16 cellular contexts compared by ENCODE assay signal in the genomic region with DNA sequence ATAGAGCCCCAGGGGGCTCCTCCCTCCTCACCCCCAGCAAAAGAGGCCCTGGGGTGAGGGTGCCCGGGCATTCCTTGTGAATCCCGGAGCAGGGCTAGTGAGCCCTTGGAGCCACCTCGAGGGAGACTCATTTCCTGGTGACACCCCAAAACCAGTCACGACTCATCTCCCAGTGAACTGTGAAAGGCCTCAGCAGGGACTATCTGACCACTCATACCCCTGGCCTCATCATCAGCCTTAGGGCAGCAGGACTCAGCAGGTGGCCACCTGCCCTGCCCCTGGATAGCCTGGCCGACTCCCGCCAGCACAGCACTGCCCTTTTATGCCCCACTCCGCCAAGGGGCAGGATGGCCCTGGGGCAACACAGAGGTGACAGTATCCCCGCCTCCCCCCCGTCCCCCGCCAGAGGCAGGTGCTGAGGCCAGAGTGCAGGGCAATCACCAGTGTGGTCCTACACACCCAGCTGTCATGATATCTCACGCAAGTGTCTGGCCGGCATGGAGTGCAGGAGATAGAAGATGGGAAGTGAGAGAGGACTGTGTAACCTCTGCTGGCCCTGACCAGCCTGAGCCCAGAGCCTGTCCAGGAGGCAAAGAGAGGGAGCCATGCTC. TPM values are rescaled to one million over a fixed set of nuclear protein-coding genes. Genes with fewer than 3 reads are reported as not detected.
DNase-seq lines count a peak whose midpoint lies in the region; ATAC-seq, FAIRE-seq and TF ChIP-seq lines count a peak whose summit lies in the region.
"Had no signal": no experiment of that assay in that cellular context is flagged by ENCODE, and none has a peak within 500 bp of the region (broad histone marks: within the 10 kb centered on the region; RNA-seq: fewer than 3 reads in every experiment).

No MANE protein-coding gene starts in this region.

- 95% methylated on average over 12 of the region's 12 CpGs; no CpG with 5 or more reads in 1 of the 2 experiments for WGBS in H1 (ENCODE audit: extremely low coverage in 1 of 2, insufficient coverage in 1 of 2, insufficient read length in 1 of 2, insufficient replicate concordance in 2 of 2, low coverage in 1 of 2, low lambda C conversion rate in 2 of 2, missing lambda C conversion rate in 1 of 2), 2 experiments
- 81 to 89% methylated on average over 12 of the region's 12 CpGs for WGBS in sigmoid colon, 2 donors

- H3K23me2 ChIP-seq in H1 (ENCODE audit: low read depth, low read length), result no peaks in the 10 kb centered on the region

- H3K27ac ChIP-seq in H1 (ENCODE audit: low read depth, low read length) (no peak overlapping the region), sigmoid colon (no peak overlapping the region)

- peak overlapping the region; percentile 92; the same call in 1 of the 2 replicates for H2BK12ac ChIP-seq in H1 (ENCODE audit: low read depth, low read length)

- no peak overlapping the region for H4K5ac ChIP-seq in H1 (ENCODE audit: insufficient read length, low read depth, low read length)

- no peak overlapping the region for H3K9ac ChIP-seq in H1 (replicated peaks in 1 of 4; ENCODE audit: extremely low read depth in 1 of 4, low read depth in 3 of 4, low read length in 3 of 4)

- H3K27me3 ChIP-seq in MG63, result no peaks in the 10 kb centered on the region
- H3K27me3 ChIP-seq in H1 (replicated peaks in 1 of 4; ENCODE audit: control insufficient read depth in 3 of 4, extremely low read depth in 1 of 4, insufficient read depth in 3 of 4, low read length in 3 of 4), result no peaks in the 10 kb centered on the region
- no peaks in the 10 kb centered on the region for H3K27me3 ChIP-seq in sigmoid colon

- H3K14ac ChIP-seq in H1 (ENCODE audit: insufficient read length), result no peak overlapping the region

- H3K4me1 ChIP-seq in H1 (replicated peaks in 1 of 4; ENCODE audit: control insufficient read depth in 3 of 4, insufficient read depth in 4 of 4, low read length in 3 of 4), result peaks cover 4 to 38% (median 25%) of the 10 kb centered on the region in 4 experiments
- H3K4me1 ChIP-seq in sigmoid colon, result peaks cover 0 to 35% (median 27%) of the 10 kb centered on the region in 4 donors

- H4K8ac ChIP-seq in H1 (ENCODE audit: extremely low read depth, insufficient read depth, low read length), result no peak overlapping the region

- DNase-seq in activated CD4-positive, alpha-beta T cell treated with anti-CD3 and anti-CD28 coated beads for 36 hours, result peak; percentile 2
- DNase-seq in activated CD4-positive, alpha-beta T cell treated with anti-CD3 and anti-CD28 coated beads, Interleukin-2, amount 50 U/mL, for 1 hour, result no peak
- DNase-seq in MG63, result peak; percentile 61
- no peak for DNase-seq in H1 (ENCODE audit: low read depth in 1 of 2, low spot score in 2 of 2)
- peak; percentile 53 for DNase-seq in sigmoid colon
- DNase-seq in DMS153 treated with DMSO at 0.1 percent for 48 hours (lab: John Stamatoyannopoulos, UW; ENCODE audit: unreplicated experiment), result no peak
- no peak for DNase-seq in effector CD8-positive, alpha-beta T cell (lab: John Stamatoyannopoulos, UW)
- no peak for DNase-seq in activated CD8-positive, alpha-beta T cell treated with anti-CD3 and anti-CD28 coated beads, Interleukin-2, amount 10 ng/mL, durations not matched to agents 7 days and 5 days
- DNase-seq: activated naive CD8-positive, alpha-beta T cell treated with anti-CD3 and anti-CD28 coated beads for 36 hours; NCI-H1417; NCI-H526 treated with DMSO at 0.1 percent for 48 hours; SIG-M5; small intestine had no signal

- H3K4me1 Mint-ChIP-seq in activated CD4-positive, alpha-beta T cell treated with anti-CD3 and anti-CD28 coated beads for 36 hours, result peaks cover 11% of the 10 kb centered on the region
- peaks cover 9% of the 10 kb centered on the region for H3K4me1 Mint-ChIP-seq in activated CD8-positive, alpha-beta T cell treated with anti-CD3 and anti-CD28 coated beads, Interleukin-2, amount 10 ng/mL, durations not matched to agents 7 days and 5 days (ENCODE audit: low read depth)

- no peaks in the 10 kb centered on the region for H3K9me3 ChIP-seq in MG63
- no peaks in the 10 kb centered on the region for H3K9me3 ChIP-seq in H1 (ENCODE audit: insufficient read depth in 2 of 2, low read depth in 1 of 2, low read length in 1 of 2)
- H3K9me3 ChIP-seq in sigmoid colon, result no peaks in the 10 kb centered on the region

- H3K4me3 Mint-ChIP-seq in activated CD4-positive, alpha-beta T cell treated with anti-CD3 and anti-CD28 coated beads for 36 hours, result no peak overlapping the region
- H3K4me3 Mint-ChIP-seq in activated CD8-positive, alpha-beta T cell treated with anti-CD3 and anti-CD28 coated beads, Interleukin-2, amount 10 ng/mL, durations not matched to agents 7 days and 5 days, result no peak overlapping the region
- H3K4me3 Mint-ChIP-seq: activated naive CD8-positive, alpha-beta T cell treated with anti-CD3 and anti-CD28 coated beads for 36 hours had no signal

- POLR2A ChIA-PET in activated CD4-positive, alpha-beta T cell treated with anti-CD3 and anti-CD28 coated beads for 36 hours (lab: Charles Lee), result no interaction called here
- POLR2A ChIA-PET in H1 (lab: Charles Lee; ENCODE audit: partially characterized antibody), result interaction anchor here (0.8 to 2.2 kb wide), 5 partner anchors 8 to 131 kb away, joined by 3 to 14 read pairs (median 3); no protein-coding TSS in a partner anchor
- POLR2A ChIA-PET in activated CD8-positive, alpha-beta T cell treated with anti-CD3 and anti-CD28 coated beads, Interleukin-2, amount 10 ng/mL, durations not matched to agents 7 days and 5 days (lab: Charles Lee), result no interaction called here

- H3K4me2 ChIP-seq in H1 (ENCODE audit: insufficient read depth in 1 of 2, low read depth in 2 of 2, low read length in 2 of 2), result no peak overlapping the region

- no peak overlapping the region for H2BK120ac ChIP-seq in H1 (replicated peaks; ENCODE audit: low read depth, low read length)

- H2BK20ac ChIP-seq in H1 (ENCODE audit: low read length), result 0 out of 2 replicates have a peak overlapping the region, but pooled peaks have one; percentile 6

- no peak overlapping the region for H3K56ac ChIP-seq in H1 (replicated peaks; ENCODE audit: insufficient read length, low read depth, low read length)

- TF ChIP-seq CTCF in H1 (IDR thresholded peaks at IDR 0.05; ENCODE audit: control extremely low read depth in 1 of 3, insufficient read depth in 1 of 3, low read depth in 1 of 3, low read length in 3 of 3) (no peak), sigmoid colon (IDR thresholded peaks at IDR 0.05) (no peak)

- H3K36me3 ChIP-seq in MG63 (peaks cover 4% of the 10 kb centered on the region), H1 (ENCODE audit: control insufficient read depth in 2 of 4, insufficient read depth in 4 of 4, low read length in 3 of 4) (no peaks in the 10 kb centered on the region), sigmoid colon (no peaks in the 10 kb centered on the region)

- no peak overlapping the region for H3K4me3 ChIP-seq in MG63
- no peak overlapping the region for H3K4me3 ChIP-seq in H1 (ENCODE audit: extremely low read depth in 1 of 4, insufficient read depth in 2 of 4, low read depth in 3 of 4, low read length in 4 of 4)
- no peak overlapping the region for H3K4me3 ChIP-seq in sigmoid colon

- no peaks in the 10 kb centered on the region for H3K36me3 Mint-ChIP-seq in activated CD4-positive, alpha-beta T cell treated with anti-CD3 and anti-CD28 coated beads for 36 hours (ENCODE audit: low read depth)
- H3K36me3 Mint-ChIP-seq in activated CD8-positive, alpha-beta T cell treated with anti-CD3 and anti-CD28 coated beads, Interleukin-2, amount 10 ng/mL, durations not matched to agents 7 days and 5 days (ENCODE audit: low read depth), result no peaks in the 10 kb centered on the region
- H3K36me3 Mint-ChIP-seq: activated naive CD8-positive, alpha-beta T cell treated with anti-CD3 and anti-CD28 coated beads for 36 hours had no signal

- H3K18ac ChIP-seq in H1 (ENCODE audit: extremely low read depth, low read length), result no peak overlapping the region

- no peak for TF ChIP-seq RAD21 in H1 (IDR thresholded peaks at IDR 0.05 in 1 of 2, conservative IDR thresholded peaks at IDR 0.05 in 1 of 2; ENCODE audit: low read depth in 2 of 2, low read length in 2 of 2)

- CTCF ChIA-PET in activated CD4-positive, alpha-beta T cell treated with anti-CD3 and anti-CD28 coated beads for 36 hours (lab: Charles Lee), result interaction anchor here (1.0 to 1.5 kb wide), 2 partner anchors 20 to 24 kb away, joined by 3 to 13 read pairs; no protein-coding TSS in a partner anchor
- CTCF ChIA-PET in H1 (lab: Charles Lee; ENCODE audit: partially characterized antibody), result interaction anchor here (0.9 to 22.5 kb wide), 6 partner anchors 15 to 276 kb away, joined by 3 to 975 read pairs (median 6); partner anchors contain the start of genes MMRN2 and SNCG
- CTCF ChIA-PET in activated CD8-positive, alpha-beta T cell treated with anti-CD3 and anti-CD28 coated beads, Interleukin-2, amount 10 ng/mL, durations not matched to agents 7 days and 5 days (lab: Charles Lee), result interaction anchor here (1.0 kb wide), 1 partner anchor 23 kb away, joined by 6 read pairs; no protein-coding TSS in a partner anchor

- no peak overlapping the region for H3K23ac ChIP-seq in H1 (ENCODE audit: insufficient read length)

- H3K27me3 Mint-ChIP-seq in activated CD4-positive, alpha-beta T cell treated with anti-CD3 and anti-CD28 coated beads for 36 hours, result no peaks in the 10 kb centered on the region
- H3K27me3 Mint-ChIP-seq in activated CD8-positive, alpha-beta T cell treated with anti-CD3 and anti-CD28 coated beads, Interleukin-2, amount 10 ng/mL, durations not matched to agents 7 days and 5 days (ENCODE audit: low read depth), result no peaks in the 10 kb centered on the region
- H3K27me3 Mint-ChIP-seq: activated naive CD8-positive, alpha-beta T cell treated with anti-CD3 and anti-CD28 coated beads for 36 hours had no signal

- TF ChIP-seq EP300 in H1 (IDR thresholded peaks at IDR 0.05; ENCODE audit: borderline replicate concordance in 1 of 2, low read depth in 2 of 2, low read length in 2 of 2) (no peak), sigmoid colon (IDR thresholded peaks at IDR 0.05) (no peak)

- intact Hi-C loops in activated CD4-positive, alpha-beta T cell treated with anti-CD3 and anti-CD28 coated beads for 36 hours (cut with DNase I, micrococcal nuclease), result loop anchor here in 1 of 2 experiments (10.0 kb wide), 1 partner anchor 133 kb away; the partner anchor contains the start of genes GLUD1 and SHLD2
- intact Hi-C loops in sigmoid colon (cut with DNase I), result no loop called here

- H2AFZ ChIP-seq in H1 (ENCODE audit: low read length), result no peak overlapping the region

- no peak overlapping the region for H2BK5ac ChIP-seq in H1 (ENCODE audit: low read depth, low read length)

- no peaks in the 10 kb centered on the region for H3K79me1 ChIP-seq in H1 (ENCODE audit: low read depth, low read length)

- FAIRE-seq in H1 (lab: Jason Lieb, UNC), result no peak
- FAIRE-seq: A204.1, small intestine had no signal

- TF ChIP-seq POLR2A in H1 (IDR thresholded peaks at IDR 0.05; ENCODE audit: control extremely low read depth in 1 of 2, low read depth in 2 of 2, low read length in 2 of 2), result no peak
- no peak for TF ChIP-seq POLR2A in sigmoid colon (IDR thresholded peaks at IDR 0.05)

- H4K20me1 ChIP-seq in H1 (replicated peaks in 1 of 2; ENCODE audit: control insufficient read depth in 1 of 2, insufficient read depth in 2 of 2, low read length in 2 of 2), result no peaks in the 10 kb centered on the region

- peak overlapping the region; percentile 99; the same call in 1 of the 2 replicates for H2BK15ac ChIP-seq in H1 (ENCODE audit: low read length)

- ATAC-seq in activated CD4-positive, alpha-beta T cell treated with anti-CD3 and anti-CD28 coated beads for 36 hours, result no peak
- ATAC-seq in activated CD8-positive, alpha-beta T cell treated with anti-CD3 and anti-CD28 coated beads, Interleukin-2, amount 10 ng/mL, durations not matched to agents 7 days and 5 days, result no peak

- no peaks in the 10 kb centered on the region for H3K9me3 Mint-ChIP-seq in activated CD4-positive, alpha-beta T cell treated with anti-CD3 and anti-CD28 coated beads for 36 hours (ENCODE audit: low read depth)
- no peaks in the 10 kb centered on the region for H3K9me3 Mint-ChIP-seq in activated CD8-positive, alpha-beta T cell treated with anti-CD3 and anti-CD28 coated beads, Interleukin-2, amount 10 ng/mL, durations not matched to agents 7 days and 5 days (ENCODE audit: insufficient read depth)
- H3K9me3 Mint-ChIP-seq: activated naive CD8-positive, alpha-beta T cell treated with anti-CD3 and anti-CD28 coated beads for 36 hours had no signal

- H3K4ac ChIP-seq in H1 (replicated peaks; ENCODE audit: insufficient read length, low read depth, low read length), result no peak overlapping the region

- peak overlapping the region; percentile 87 for H4K91ac ChIP-seq in H1 (replicated peaks; ENCODE audit: insufficient read length, low read length)

- no peak overlapping the region for H3K27ac Mint-ChIP-seq in activated CD4-positive, alpha-beta T cell treated with anti-CD3 and anti-CD28 coated beads for 36 hours
- H3K27ac Mint-ChIP-seq in activated CD8-positive, alpha-beta T cell treated with anti-CD3 and anti-CD28 coated beads, Interleukin-2, amount 10 ng/mL, durations not matched to agents 7 days and 5 days, result no peak overlapping the region
- H3K27ac Mint-ChIP-seq: activated naive CD8-positive, alpha-beta T cell treated with anti-CD3 and anti-CD28 coated beads for 36 hours had no signal

- H3K79me2 ChIP-seq in H1 (ENCODE audit: control insufficient read depth in 1 of 2, insufficient read depth in 2 of 2, low read length in 2 of 2), result no peaks in the 10 kb centered on the region

- H2AK5ac ChIP-seq in H1 (ENCODE audit: low read depth, low read length), result peak overlapping the region; percentile 88; the same call in 1 of the 2 replicates

RNA-seq across cellular contexts. Expression of gene SNCG, which starts 3.2 kb away (rescaled TPM):
- total RNA-seq in activated CD4-positive, alpha-beta T cell treated with anti-CD3 and anti-CD28 coated beads for 36 hours, result not detected
- 6.2 and 7.6 TPM in 2 replicates for total RNA-seq in MG63 (2014; rRNA removed; shearing (Covaris generic); ENCODE audit: low replicate concordance)
- total RNA-seq in H1 (2021; fragmentation: NEBNext Ultra II Directional; extraction: Animal tissue kit (Norgen Biotek cat#: 25700)), result 4.4 and 4.8 TPM in 2 replicates
- polyA plus RNA-seq in H1 (2011; rRNA removed) (12.2 and 14.6 TPM in 2 replicates), sigmoid colon (10 to 100 TPM in 2 of 3 donors, 1 to 10 TPM in 1; 4.6 to 24.0 (median 11.4) TPM)
- polyA plus RNA-seq in H1 (2011; cell fraction: cytosol; rRNA removed), result 22.4 TPM
- 13.2 TPM for polyA plus RNA-seq in H1 (2011; cell fraction: nucleus; rRNA removed)
- 6.8 to 14.9 TPM (median 10.7 TPM) in 4 replicates for polyA plus RNA-seq in H1 (2012, experiment 1 of 2)
- 8.0 TPM for polyA plus RNA-seq in H1 (2012, experiment 2 of 2)
- 6.2 TPM for polyA plus RNA-seq in H1 (2013, experiment 1 of 2)
- polyA plus RNA-seq in H1 (2013, experiment 2 of 2), result 5.9 TPM
- 0.88 and 3.1 TPM in 2 replicates for polyA minus RNA-seq in H1 (2011; rRNA and poly(A)+ RNA removed)
- 3.0 TPM for polyA minus RNA-seq in H1 (2011; cell fraction: cytosol; rRNA and poly(A)+ RNA removed)
- polyA minus RNA-seq in H1 (2011; cell fraction: nucleus; rRNA and poly(A)+ RNA removed), result 4.1 TPM
- 10 to 100 TPM; 24.2 to 55.0 (median 38.4) TPM for total RNA-seq in sigmoid colon
- not detected for total RNA-seq in activated CD8-positive, alpha-beta T cell treated with anti-CD3 and anti-CD28 coated beads, Interleukin-2, amount 10 ng/mL, durations not matched to agents 7 days and 5 days
- total RNA-seq: activated naive CD8-positive, alpha-beta T cell treated with anti-CD3 and anti-CD28 coated beads for 36 hours had no signal

RNA-seq across cellular contexts. Expression of gene MMRN2, which starts 4.2 kb away (rescaled TPM):
- total RNA-seq in activated CD4-positive, alpha-beta T cell treated with anti-CD3 and anti-CD28 coated beads for 36 hours, result not detected
- total RNA-seq in MG63 (2014; rRNA removed; shearing (Covaris generic); ENCODE audit: low replicate concordance), result 0.12 and 1.7 TPM in 2 replicates
- total RNA-seq in H1 (2021; fragmentation: NEBNext Ultra II Directional; extraction: Animal tissue kit (Norgen Biotek cat#: 25700)), result 0.96 and 1.2 TPM in 2 replicates
- 1.1 and 1.2 TPM in 2 replicates for polyA plus RNA-seq in H1 (2011; rRNA removed)
- polyA plus RNA-seq in H1 (2011; cell fraction: cytosol; rRNA removed), result 3.0 TPM
- 2.9 TPM for polyA plus RNA-seq in H1 (2011; cell fraction: nucleus; rRNA removed)
- polyA plus RNA-seq in H1 (2012, experiment 1 of 2), result 0.52 to 2.5 TPM (median 2.0 TPM) in 4 replicates
- polyA plus RNA-seq in H1 (2012, experiment 2 of 2), result 0.93 TPM
- polyA plus RNA-seq in H1 (2013, experiment 1 of 2), result 2.1 TPM
- polyA plus RNA-seq in H1 (2013, experiment 2 of 2), result 1.8 TPM
- 2.3 and 2.7 TPM in 2 replicates for polyA minus RNA-seq in H1 (2011; rRNA and poly(A)+ RNA removed)
- polyA minus RNA-seq in H1 (2011; cell fraction: cytosol; rRNA and poly(A)+ RNA removed), result 1.1 TPM
- 1.4 TPM for polyA minus RNA-seq in H1 (2011; cell fraction: nucleus; rRNA and poly(A)+ RNA removed)
- 10 to 100 TPM in 3 of 4 donors, 1 to 10 TPM in 1; 8.6 to 23.3 (median 14.1) TPM for total RNA-seq in sigmoid colon
- polyA plus RNA-seq in sigmoid colon, result 1 to 10 TPM in 2 of 3 donors, under 1 TPM in 1; 0.92 to 6.5 (median 1.8) TPM
- not detected for total RNA-seq in activated CD8-positive, alpha-beta T cell treated with anti-CD3 and anti-CD28 coated beads, Interleukin-2, amount 10 ng/mL, durations not matched to agents 7 days and 5 days
- total RNA-seq: activated naive CD8-positive, alpha-beta T cell treated with anti-CD3 and anti-CD28 coated beads for 36 hours had no signal

RNA-seq across cellular contexts. Expression of gene ADIRF, which starts 6.7 kb away (rescaled TPM):
- not detected for total RNA-seq in activated CD4-positive, alpha-beta T cell treated with anti-CD3 and anti-CD28 coated beads for 36 hours
- 165 and 212 TPM in 2 replicates for total RNA-seq in MG63 (2014; rRNA removed; shearing (Covaris generic); ENCODE audit: low replicate concordance)
- not detected in 2 replicates for total RNA-seq in H1 (2021; fragmentation: NEBNext Ultra II Directional; extraction: Animal tissue kit (Norgen Biotek cat#: 25700))
- polyA plus RNA-seq in H1 (2011; rRNA removed), result not detected in 2 replicates
- not detected for polyA plus RNA-seq in H1 (2011; cell fraction: cytosol; rRNA removed)
- not detected for polyA plus RNA-seq in H1 (2011; cell fraction: nucleus; rRNA removed)
- polyA plus RNA-seq in H1 (2012, experiment 1 of 2), result not detected in 4 replicates
- polyA plus RNA-seq in H1 (2012, experiment 2 of 2), result not detected
- polyA plus RNA-seq in H1 (2013, experiment 1 of 2), result 0.08 TPM
- polyA plus RNA-seq in H1 (2013, experiment 2 of 2), result 0.20 TPM
- polyA minus RNA-seq in H1 (2011; rRNA and poly(A)+ RNA removed), result not detected in 2 replicates
- polyA minus RNA-seq in H1 (2011; cell fraction: cytosol; rRNA and poly(A)+ RNA removed), result not detected
- polyA minus RNA-seq in H1 (2011; cell fraction: nucleus; rRNA and poly(A)+ RNA removed), result not detected
- 10 to 100 TPM; 45.3 to 98.1 (median 67.1) TPM for total RNA-seq in sigmoid colon
- polyA plus RNA-seq in sigmoid colon, result 100 to 1,000 TPM; 112 to 157 (median 118) TPM
- not detected for total RNA-seq in activated CD8-positive, alpha-beta T cell treated with anti-CD3 and anti-CD28 coated beads, Interleukin-2, amount 10 ng/mL, durations not matched to agents 7 days and 5 days
- total RNA-seq: activated naive CD8-positive, alpha-beta T cell treated with anti-CD3 and anti-CD28 coated beads for 36 hours had no signal

RNA-seq across cellular contexts. Expression of gene FAM25A, which starts 58.5 kb away (rescaled TPM):
- total RNA-seq in activated CD4-positive, alpha-beta T cell treated with anti-CD3 and anti-CD28 coated beads for 36 hours, result not detected
- 12.0 TPM in 1 of 2 replicates, not detected in the other for total RNA-seq in MG63 (2014; rRNA removed; shearing (Covaris generic); ENCODE audit: low replicate concordance)
- total RNA-seq in H1 (2021; fragmentation: NEBNext Ultra II Directional; extraction: Animal tissue kit (Norgen Biotek cat#: 25700)), result not detected in 2 replicates
- polyA plus RNA-seq in H1 (2011; rRNA removed) (not detected in 2 replicates), sigmoid colon (not detected)
- not detected for polyA plus RNA-seq in H1 (2011; cell fraction: cytosol; rRNA removed)
- polyA plus RNA-seq in H1 (2011; cell fraction: nucleus; rRNA removed), result not detected
- polyA plus RNA-seq in H1 (2012, experiment 1 of 2), result not detected in 4 replicates
- polyA plus RNA-seq in H1 (2012, experiment 2 of 2), result not detected
- polyA plus RNA-seq in H1 (2013, experiment 1 of 2), result not detected
- polyA plus RNA-seq in H1 (2013, experiment 2 of 2), result not detected
- not detected in 2 replicates for polyA minus RNA-seq in H1 (2011; rRNA and poly(A)+ RNA removed)
- not detected for polyA minus RNA-seq in H1 (2011; cell fraction: cytosol; rRNA and poly(A)+ RNA removed)
- not detected for polyA minus RNA-seq in H1 (2011; cell fraction: nucleus; rRNA and poly(A)+ RNA removed)
- total RNA-seq in sigmoid colon, result not detected
- not detected for total RNA-seq in activated CD8-positive, alpha-beta T cell treated with anti-CD3 and anti-CD28 coated beads, Interleukin-2, amount 10 ng/mL, durations not matched to agents 7 days and 5 days
- total RNA-seq: activated naive CD8-positive, alpha-beta T cell treated with anti-CD3 and anti-CD28 coated beads for 36 hours; epithelial cell of proximal tubule; subcutaneous adipose tissue had no signal
- polyA plus RNA-seq: small intestine had no signal

Comparison
In these comparisons a context has a peak if more than half of its experiments do, and no peak if none do; other contexts are left out.
1. DNase-seq: peak in activated CD4-positive, alpha-beta T cell treated with anti-CD3 and anti-CD28 coated beads for 36 hours (single experiment), MG63 (single experiment) and sigmoid colon (single experiment); none in activated CD4-positive, alpha-beta T cell treated with anti-CD3 and anti-CD28 coated beads, Interleukin-2, amount 50 U/mL, for 1 hour (single experiment), H1 (0 of 2), DMS153 treated with DMSO at 0.1 percent for 48 hours (single experiment), effector CD8-positive, alpha-beta T cell (single experiment) and activated CD8-positive, alpha-beta T cell treated with anti-CD3 and anti-CD28 coated beads, Interleukin-2, amount 10 ng/mL, durations not matched to agents 7 days and 5 days (single experiment).
2. RNA of gene ADIRF, which starts 6.7 kb away (total RNA-seq): 165 to 212 TPM in MG63 and 45.3 to 98.1 TPM in sigmoid colon; not detected in H1, not detected in activated CD4-positive, alpha-beta T cell treated with anti-CD3 and anti-CD28 coated beads for 36 hours and not detected in activated CD8-positive, alpha-beta T cell treated with anti-CD3 and anti-CD28 coated beads, Interleukin-2, amount 10 ng/mL, durations not matched to agents 7 days and 5 days; every median in the first group is over 10 times any median in the second.